In the genomic region with DNA sequence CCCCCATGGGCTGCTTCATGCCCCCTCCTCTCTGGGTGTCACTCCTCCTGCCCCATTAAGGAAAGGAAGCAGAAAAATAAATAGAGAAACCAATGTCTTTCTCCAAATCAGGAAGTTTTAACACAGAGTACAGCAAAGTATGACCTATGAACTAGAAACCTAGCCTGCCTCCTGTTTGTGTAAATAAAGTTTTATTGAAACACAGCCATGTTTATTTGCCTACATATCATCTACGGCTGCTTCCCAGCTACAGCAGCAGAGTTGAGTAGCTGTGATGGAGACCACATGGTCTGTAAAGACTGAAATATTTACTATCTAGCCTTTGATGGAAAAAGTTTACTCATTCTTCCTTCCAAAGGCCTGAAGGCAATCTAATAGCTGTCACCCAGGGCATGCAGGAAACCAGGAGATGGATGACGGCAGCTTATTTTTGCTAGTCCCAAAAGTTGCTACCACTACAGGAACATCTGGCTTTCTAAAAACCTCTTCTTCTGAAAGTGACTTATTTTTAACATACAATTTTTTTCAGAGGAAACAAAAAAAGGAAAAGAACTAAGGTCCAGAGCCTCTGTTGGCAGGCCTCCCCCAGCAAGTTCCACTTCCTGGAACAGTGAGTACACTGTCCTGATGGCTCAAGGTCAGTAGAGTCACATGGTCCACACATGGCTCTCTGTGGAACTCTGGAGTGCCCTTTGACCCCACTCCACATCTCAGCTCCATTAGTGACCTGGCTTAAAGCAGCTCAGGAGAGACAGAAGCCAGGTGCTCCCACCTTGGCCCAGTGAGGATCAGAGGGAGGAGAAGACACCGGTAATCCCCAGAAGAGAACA, we compare ENCODE assay signal across 14 cellular contexts.
DNase-seq lines count a peak whose midpoint lies in the region; ATAC-seq and TF ChIP-seq lines count a peak whose summit lies in the region.
"Had no signal": no experiment of that assay in that cellular context is flagged by ENCODE, and none has a peak within 500 bp of the region (broad histone marks: within the 10 kb centered on the region; RNA-seq: fewer than 3 reads in every experiment).

No MANE protein-coding gene starts in this region.

- peak overlapping the region; percentile 69 for H3K27ac ChIP-seq in SJCRH30
- peak overlapping the region; percentile 15 to 86 (median 68) for H3K27ac ChIP-seq in heart left ventricle
- peak overlapping the region; percentile 56 to 68 for H3K27ac ChIP-seq in liver (ENCODE audit: low read depth in 1 of 2, low read length in 2 of 2)
- H3K27ac ChIP-seq in sigmoid colon, result peak overlapping the region in 2 of 4 donors; percentile 26 to 29

- H3K36me3 ChIP-seq in SJCRH30 (no peaks in the 10 kb centered on the region), heart left ventricle (no peaks in the 10 kb centered on the region), liver (ENCODE audit: control insufficient read depth in 4 of 4, insufficient read depth in 3 of 4, low read depth in 1 of 4, low read length in 3 of 4) (no peaks in the 10 kb centered on the region), sigmoid colon (no peaks in the 10 kb centered on the region)

- H3K4me3 ChIP-seq in SJCRH30, result no peak overlapping the region
- H3K4me3 ChIP-seq in heart left ventricle, result no peak overlapping the region
- H3K4me3 ChIP-seq in liver (ENCODE audit: low read depth in 1 of 3, low read length in 3 of 3), result no peak overlapping the region
- no peak overlapping the region for H3K4me3 ChIP-seq in sigmoid colon

- DNase-seq in SJCRH30 (no peak), heart left ventricle (peak; percentile 45 to 71 (median 65)), sigmoid colon (peak; percentile 73), head of caudate nucleus (no peak), SKM-1 (lab: John Stamatoyannopoulos, UW; ENCODE audit: unreplicated experiment) (no peak)
- DNase-seq in stimulated activated CD4-positive, alpha-beta T cell treated with anti-CD3 and anti-CD28 coated beads, Interleukin-2, amount 100 ng/mL, for 48 hours, result no peak
- DNase-seq: AML-193, DMS53, NCI-H1436 treated with DMSO at 0.1 percent for 48 hours, NCI-H2081 treated with DMSO at 0.1 percent for 48 hours, NCI-H526, PC-3 had no signal

- 44 to 56% (median 48%) methylated on average over 3 of the region's 3 CpGs for WGBS in heart left ventricle, 4 donors
- 57% methylated on average over 3 of the region's 3 CpGs for WGBS in liver
- 58% methylated on average over 3 of the region's 3 CpGs for WGBS in sigmoid colon, 2 donors

- ATAC-seq in heart left ventricle, result peak; percentile 87 to 92 (median 88)
- no peak for ATAC-seq in HG03342 (IDR thresholded peaks at IDR 0.05; ENCODE audit: unreplicated experiment)
- ATAC-seq: PC-3 had no signal

- intact Hi-C loops in heart left ventricle (cut with DNase I) (no loop called here), sigmoid colon (cut with DNase I) (no loop called here), head of caudate nucleus (cut with DNase I) (no loop called here)

- H3K27me3 ChIP-seq in SJCRH30, result no peaks in the 10 kb centered on the region
- no peaks in the 10 kb centered on the region for H3K27me3 ChIP-seq in heart left ventricle
- H3K27me3 ChIP-seq in liver (ENCODE audit: control insufficient read depth in 4 of 4, insufficient read depth in 4 of 4, low read length in 3 of 4), result no peaks in the 10 kb centered on the region
- no peaks in the 10 kb centered on the region for H3K27me3 ChIP-seq in sigmoid colon

- TF ChIP-seq EP300 in sigmoid colon (IDR thresholded peaks at IDR 0.05), result no peak

- TF ChIP-seq CTCF in heart left ventricle (IDR thresholded peaks at IDR 0.05), result no peak
- TF ChIP-seq CTCF in liver (IDR thresholded peaks at IDR 0.05; ENCODE audit: low read depth, low read length, missing input control), result no peak
- TF ChIP-seq CTCF in sigmoid colon (IDR thresholded peaks at IDR 0.05), result no peak

- H3K9me3 ChIP-seq in SJCRH30 (replicated peaks) (peaks cover 9% of the 10 kb centered on the region; the same call in 1 of the 2 replicates), heart left ventricle (no peaks in the 10 kb centered on the region), liver (ENCODE audit: control insufficient read depth in 4 of 4, low read length in 3 of 4) (peaks cover 0 to 4% (median under 1%) of the 10 kb centered on the region in 4 donors), sigmoid colon (no peaks in the 10 kb centered on the region)

- TF ChIP-seq POLR2A in heart left ventricle (IDR thresholded peaks at IDR 0.05) (no peak), sigmoid colon (IDR thresholded peaks at IDR 0.05) (no peak)

- TF ChIP-seq RAD21 in liver (IDR thresholded peaks at IDR 0.05), result peak; percentile 48 to 61

- peaks cover 24% of the 10 kb centered on the region for H3K4me1 ChIP-seq in SJCRH30
- H3K4me1 ChIP-seq in heart left ventricle, result peaks cover 0 to 20% (median 5%) of the 10 kb centered on the region in 12 donors
- H3K4me1 ChIP-seq in liver (ENCODE audit: control insufficient read depth in 4 of 4, insufficient read depth in 4 of 4, low read length in 3 of 4), result peaks cover 0 to 14% (median 7%) of the 10 kb centered on the region in 4 donors
- H3K4me1 ChIP-seq in sigmoid colon, result peaks cover 0 to 10% (median 7%) of the 10 kb centered on the region in 4 donors

- H3K9ac ChIP-seq in liver (ENCODE audit: low read depth in 1 of 2, low read length in 2 of 2), result no peak overlapping the region

TF ChIP-seq in liver, 16 proteins besides CTCF, POLR2A, EP300 and RAD21:
- TF ChIP-seq ZBTB33 (IDR thresholded peaks at IDR 0.05), result peak; percentile 22
- TF ChIP-seq JUND (IDR thresholded peaks at IDR 0.05), result peak; percentile 31 to 38
- TF ChIP-seq, protein P1, sequence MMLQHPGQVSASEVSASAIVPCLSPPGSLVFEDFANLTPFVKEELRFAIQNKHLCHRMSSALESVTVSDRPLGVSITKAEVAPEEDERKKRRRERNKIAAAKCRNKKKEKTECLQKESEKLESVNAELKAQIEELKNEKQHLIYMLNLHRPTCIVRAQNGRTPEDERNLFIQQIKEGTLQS (IDR thresholded peaks at IDR 0.05), result no peak
- peak; percentile 52 for TF ChIP-seq YY1 (IDR thresholded peaks at IDR 0.05)
- TF ChIP-seq REST (IDR thresholded peaks at IDR 0.05), result peak; percentile 17
- peak in 1 of 2 donors; percentile 51 for TF ChIP-seq EGR1 (IDR thresholded peaks at IDR 0.05; ENCODE audit: low read depth in 2 of 2)
- TF ChIP-seq RXRA (IDR thresholded peaks at IDR 0.05), result peak; percentile 86
- TF ChIP-seq SP1 (IDR thresholded peaks at IDR 0.05), result peak; percentile 86
- peak; percentile 91 to 92 for TF ChIP-seq HNF4A (conservative IDR thresholded peaks at IDR 0.05)
- TF ChIP-seq MAX (IDR thresholded peaks at IDR 0.05), result peak; percentile 92
- TF ChIP-seq FOXA1 (IDR thresholded peaks at IDR 0.05), result no peak
- TF ChIP-seq TAF1 (conservative IDR thresholded peaks at IDR 0.05), result no peak
- TF ChIP-seq NR2F2 (IDR thresholded peaks at IDR 0.05), result peak; percentile 97
- peak; percentile 24 for TF ChIP-seq FOXA2 (IDR thresholded peaks at IDR 0.05)
- peak; percentile 53 for TF ChIP-seq HNF4G (IDR thresholded peaks at IDR 0.05)
- no peak for TF ChIP-seq GABPA (IDR thresholded peaks at IDR 0.05 in 1 of 2, conservative IDR thresholded peaks at IDR 0.05 in 1 of 2)

Comparison
In these comparisons a context has a peak if more than half of its experiments do, and no peak if none do; other contexts are left out.
1. DNase-seq: peak in heart left ventricle (5 of 5) and sigmoid colon (single experiment); none in SJCRH30 (0 of 2), stimulated activated CD4-positive, alpha-beta T cell treated with anti-CD3 and anti-CD28 coated beads, Interleukin-2, amount 100 ng/mL, for 48 hours (0 of 2), head of caudate nucleus (0 of 42) and SKM-1 (single experiment).